Comparison of ENCODE assay signal across 7 cellular contexts in the genomic region with DNA sequence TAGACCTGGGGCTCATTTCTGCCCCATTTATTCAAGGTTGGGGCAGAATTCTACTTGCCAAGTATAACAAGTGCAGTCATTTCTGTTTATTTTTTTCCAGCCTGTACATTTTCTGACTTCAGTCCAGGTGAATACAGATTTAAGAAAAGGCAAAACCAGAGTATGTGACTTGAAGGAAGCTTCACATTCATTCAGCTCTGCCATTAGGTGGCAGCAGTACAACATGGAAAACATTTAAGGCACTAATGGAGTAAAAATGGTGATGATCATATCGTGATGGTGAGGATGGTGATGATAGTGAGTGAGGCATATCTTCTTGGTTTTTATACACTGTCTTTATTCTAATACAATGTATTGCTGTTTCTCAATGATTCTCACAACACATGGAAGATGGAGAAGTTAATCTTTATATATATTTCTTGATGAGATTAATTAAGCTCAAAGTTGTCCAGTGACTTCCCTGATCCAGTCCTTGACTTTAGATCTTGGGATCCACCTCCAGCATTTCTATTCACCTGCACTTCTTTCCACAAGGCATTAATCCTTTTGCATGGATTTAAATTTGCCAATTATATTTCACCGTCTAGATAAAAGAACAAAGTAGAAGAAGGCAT.
DNase-seq lines count a peak whose midpoint lies in the region; TF ChIP-seq lines count a peak whose summit lies in the region.

No MANE protein-coding gene starts in this region.

- in situ Hi-C loops in G401 (cut with HindIII; ENCODE audit: low sequenced_read_pairs) = no loop called here

- H3K27ac Mint-ChIP-seq in HFFc6 = no peak overlapping the region
- H3K27ac Mint-ChIP-seq in activated T-helper 2 cell treated with anti-CD3 and anti-CD28 coated beads, Interferon-gamma antibody, Interleukin-2, Interleukin-4, amounts not matched to agents 10 μg/mL and 5 μg/mL and 100 μg/mL, durations not matched to agents 14 hours and 24 hours and 36 hours = no peak overlapping the region

- H3K4me3 ChIP-seq in cardiac fibroblast (replicated peaks in 1 of 2; ENCODE audit: low read depth in 2 of 2, low read length in 2 of 2) = no peak overlapping the region

- H3K27me3 Mint-ChIP-seq in HFFc6 (ENCODE audit: insufficient read depth) = no peaks in the 10 kb centered on the region
- no peaks in the 10 kb centered on the region for H3K27me3 Mint-ChIP-seq in activated T-helper 2 cell treated with anti-CD3 and anti-CD28 coated beads, Interferon-gamma antibody, Interleukin-2, Interleukin-4, amounts not matched to agents 10 μg/mL and 5 μg/mL and 100 μg/mL, durations not matched to agents 14 hours and 24 hours and 36 hours (ENCODE audit: low read depth)

- DNase-seq in G401 (ENCODE audit: low spot score) (peak; percentile 36), HFFc6 (peak; percentile 20), NCI-H524 treated with DMSO at 0.1 percent for 48 hours (lab: John Stamatoyannopoulos, UW) (peak; percentile 31), cardiac fibroblast (ENCODE audit: low read depth in 2 of 2) (peak; percentile 29 to 42), midbrain (lab: John Stamatoyannopoulos, UW) (peak; percentile 45)
- DNase-seq in activated T-cell treated with anti-CD3 and anti-CD28 coated beads, Interleukin-2, amount 50 U/mL, for 48 hours = no peak
- DNase-seq in activated T-helper 2 cell treated with anti-CD3 and anti-CD28 coated beads, Interferon-gamma antibody, Interleukin-2, Interleukin-4, amounts not matched to agents 10 μg/mL and 5 μg/mL and 100 μg/mL, durations not matched to agents 14 hours and 24 hours and 36 hours (ENCODE audit: low spot score) = no peak

- peaks cover 43% of the 10 kb centered on the region for H3K9me3 Mint-ChIP-seq in HFFc6
- no peaks in the 10 kb centered on the region for H3K9me3 Mint-ChIP-seq in activated T-helper 2 cell treated with anti-CD3 and anti-CD28 coated beads, Interferon-gamma antibody, Interleukin-2, Interleukin-4, amounts not matched to agents 10 μg/mL and 5 μg/mL and 100 μg/mL, durations not matched to agents 14 hours and 24 hours and 36 hours

- H3K4me1 Mint-ChIP-seq in HFFc6 (ENCODE audit: low read depth) = no peaks in the 10 kb centered on the region
- no peaks in the 10 kb centered on the region for H3K4me1 Mint-ChIP-seq in activated T-helper 2 cell treated with anti-CD3 and anti-CD28 coated beads, Interferon-gamma antibody, Interleukin-2, Interleukin-4, amounts not matched to agents 10 μg/mL and 5 μg/mL and 100 μg/mL, durations not matched to agents 14 hours and 24 hours and 36 hours (ENCODE audit: low read depth)

- H3K4me3 Mint-ChIP-seq in HFFc6 = no peak overlapping the region
- H3K4me3 Mint-ChIP-seq in activated T-helper 2 cell treated with anti-CD3 and anti-CD28 coated beads, Interferon-gamma antibody, Interleukin-2, Interleukin-4, amounts not matched to agents 10 μg/mL and 5 μg/mL and 100 μg/mL, durations not matched to agents 14 hours and 24 hours and 36 hours (ENCODE audit: low read depth) = no peak overlapping the region

- intact Hi-C loops in activated T-helper 2 cell treated with anti-CD3 and anti-CD28 coated beads, Interferon-gamma antibody, Interleukin-2, Interleukin-4, amounts not matched to agents 10 μg/mL and 5 μg/mL and 100 μg/mL, durations not matched to agents 14 hours and 24 hours and 36 hours (cut with micrococcal nuclease) = no loop called here

- TF ChIP-seq CTCF in HFFc6 (IDR thresholded peaks at IDR 0.05) (peak; percentile 69), cardiac fibroblast (IDR thresholded peaks at IDR 0.05; ENCODE audit: low read depth, low read length) (peak; percentile 35)

- peaks cover 9% of the 10 kb centered on the region; the same call in 1 of the 2 replicates for H3K36me3 Mint-ChIP-seq in HFFc6 (ENCODE audit: low read depth)
- H3K36me3 Mint-ChIP-seq in activated T-helper 2 cell treated with anti-CD3 and anti-CD28 coated beads, Interferon-gamma antibody, Interleukin-2, Interleukin-4, amounts not matched to agents 10 μg/mL and 5 μg/mL and 100 μg/mL, durations not matched to agents 14 hours and 24 hours and 36 hours (ENCODE audit: low read depth) = no peaks in the 10 kb centered on the region

Comparison
In these comparisons a context has a peak if more than half of its experiments do, and no peak if none do; other contexts are left out.
1. DNase-seq: peak in G401 (single experiment), HFFc6 (single experiment), NCI-H524 treated with DMSO at 0.1 percent for 48 hours (single experiment), cardiac fibroblast (2 of 2) and midbrain (single experiment); none in activated T-cell treated with anti-CD3 and anti-CD28 coated beads, Interleukin-2, amount 50 U/mL, for 48 hours (0 of 2) and activated T-helper 2 cell treated with anti-CD3 and anti-CD28 coated beads, Interferon-gamma antibody, Interleukin-2, Interleukin-4, amounts not matched to agents 10 μg/mL and 5 μg/mL and 100 μg/mL, durations not matched to agents 14 hours and 24 hours and 36 hours (single experiment).